16 cellular contexts compared by ENCODE assay signal in the genomic region with DNA sequence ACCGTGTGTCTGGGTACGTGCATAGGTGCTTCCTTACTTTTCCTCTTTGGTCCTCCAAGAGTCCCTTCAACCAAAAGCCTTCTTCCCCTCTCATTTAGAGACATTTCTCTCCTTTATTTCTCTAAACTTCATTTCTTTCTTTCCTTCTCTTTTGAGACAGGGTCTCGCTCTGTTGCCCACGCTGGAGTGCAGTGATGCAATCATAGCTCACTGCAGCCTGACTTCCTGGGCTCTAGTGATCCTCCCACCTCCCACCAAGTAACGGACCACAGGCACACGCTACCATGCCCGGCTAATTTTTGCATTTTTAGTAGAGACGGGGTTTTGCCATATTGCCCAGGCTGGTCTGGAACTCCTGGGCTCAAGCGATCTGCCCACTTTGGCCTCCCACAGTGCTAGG.
"Had no signal": no experiment of that assay in that cellular context is flagged by ENCODE, and none has a peak within 500 bp of the region (broad histone marks: within the 10 kb centered on the region; RNA-seq: fewer than 3 reads in every experiment).

No MANE protein-coding gene starts in this region.

- H3K27ac Mint-ChIP-seq: activated T-helper 1 cell treated with anti-CD3 and anti-CD28 coated beads, Interleukin-12 subunit alpha, Interleukin-12 subunit beta, Interleukin-2, Interleukin-4 antibody, amounts not matched to agents 30 ng/mL and 10 ng/mL and 1 ng/mL, durations not matched to agents 14 hours and 24 hours and 36 hours; T-helper 2 cell treated with Interferon-gamma antibody and Interleukin-4, amounts not matched to agents 5 μg/mL and 100 μg/mL, for 36 hours; WTC11 had no signal

- H3K4me3 ChIP-seq: colonic mucosa, prostate gland, right atrium auricular region, tibial artery had no signal

- H3K27me3 ChIP-seq: brain microvascular endothelial cell, colonic mucosa, right atrium auricular region, tibial artery had no signal

- H3K27me3 Mint-ChIP-seq: central memory CD8-positive, alpha-beta T cell had no signal

- H3K27ac ChIP-seq: brain microvascular endothelial cell, colonic mucosa, prostate gland, tibial artery had no signal

- H3K4me1 ChIP-seq: colonic mucosa had no signal

- H3K36me3 ChIP-seq: brain microvascular endothelial cell, colonic mucosa had no signal

- H3K9me3 ChIP-seq: colonic mucosa, prostate gland, right atrium auricular region, tibial artery had no signal

- H3K4me1 Mint-ChIP-seq: central memory CD8-positive, alpha-beta T cell had no signal

- H3K36me3 Mint-ChIP-seq: WTC11 had no signal

- ATAC-seq: left lobe of liver; stimulated activated naive CD8-positive, alpha-beta T cell treated with anti-CD3 and anti-CD28 coated beads, Interleukin-15, Interleukin-2, amounts not matched to agents 100 U/mL and 50 U/mL, for 24 hours; WTC11 had no signal

- H3K9me3 Mint-ChIP-seq: activated T-helper 1 cell treated with anti-CD3 and anti-CD28 coated beads, Interleukin-12 subunit alpha, Interleukin-12 subunit beta, Interleukin-2, Interleukin-4 antibody, amounts not matched to agents 30 ng/mL and 10 ng/mL and 1 ng/mL, durations not matched to agents 14 hours and 24 hours and 36 hours; central memory CD8-positive, alpha-beta T cell; T-helper 2 cell treated with Interferon-gamma antibody and Interleukin-4, amounts not matched to agents 5 μg/mL and 100 μg/mL, for 36 hours; WTC11 had no signal

- DNase-seq: activated CD4-positive, alpha-beta T cell treated with anti-CD3 and anti-CD28 coated beads for 48 hours; anterior cingulate cortex; brain microvascular endothelial cell; colonic mucosa; erythroblast; stimulated activated CD4-positive, alpha-beta T cell treated with anti-CD3 and anti-CD28 coated beads, Interleukin-2, amount 100 ng/mL, for 24 hours; stimulated activated naive CD8-positive, alpha-beta T cell treated with anti-CD3 and anti-CD28 coated beads, Interleukin-15, Interleukin-2, amounts not matched to agents 100 U/mL and 50 U/mL, for 24 hours; substantia nigra; tibial artery had no signal

- H3K4me3 Mint-ChIP-seq: activated T-helper 1 cell treated with anti-CD3 and anti-CD28 coated beads, Interleukin-12 subunit alpha, Interleukin-12 subunit beta, Interleukin-2, Interleukin-4 antibody, amounts not matched to agents 30 ng/mL and 10 ng/mL and 1 ng/mL, durations not matched to agents 14 hours and 24 hours and 36 hours; central memory CD8-positive, alpha-beta T cell; T-helper 2 cell treated with Interferon-gamma antibody and Interleukin-4, amounts not matched to agents 5 μg/mL and 100 μg/mL, for 36 hours; WTC11 had no signal
